In genomic region chr17:79784353-79785016, GRCh38 we compare ENCODE assay signal across 2 cellular contexts.
TF ChIP-seq lines count a peak whose summit lies in the region.

No MANE protein-coding gene starts in this region.

TF ChIP-seq in HEK293, 187 proteins besides CTCF, POLR2A, EP300 and RAD21:
- TF ChIP-seq INSM2 (tag by site-specific recombination; IDR thresholded peaks at IDR 0.05) = no peak
- 0 out of 2 replicates have a peak, but pooled peaks have one; percentile 20 for TF ChIP-seq ZIC2 (tag by site-specific recombination; IDR thresholded peaks at IDR 0.05)
- peak; percentile 68 for TF ChIP-seq GLIS2 (tag by site-specific recombination; IDR thresholded peaks at IDR 0.05)

TF ChIP-seq in K562, 482 proteins besides CTCF, POLR2A, EP300 and RAD21:
- TF ChIP-seq RBFOX2 (IDR thresholded peaks at IDR 0.05; ENCODE audit: low read depth, low read length) = peak; percentile 38; the same call in 1 of the 2 replicates
- no peak for TF ChIP-seq PHB (CRISPR knock-in tag; IDR thresholded peaks at IDR 0.05)
